15 cellular contexts compared by ENCODE assay signal in genomic region chrX:14832591-14832990, GRCh38. TPM values are rescaled to one million over a fixed set of nuclear protein-coding genes. Genes with fewer than 3 reads are reported as not detected.
DNase-seq lines count a peak whose midpoint lies in the region; TF ChIP-seq lines count a peak whose summit lies in the region.
"Had no signal": no experiment of that assay in that cellular context is flagged by ENCODE, and none has a peak within 500 bp of the region (broad histone marks: within the 10 kb centered on the region; RNA-seq: fewer than 3 reads in every experiment).

No MANE protein-coding gene starts in this region.

- DNase-seq in AG08395 (ENCODE audit: low spot score) (peak; percentile 3), HFFc6 (no peak), astrocyte of the hippocampus (ENCODE audit: low read depth, low spot score) (peak; percentile 13), fibroblast of the aortic adventitia (ENCODE audit: low read depth) (peak; percentile 34), LoVo (ENCODE audit: low spot score) (no peak), hypothalamus (lab: John Stamatoyannopoulos, UW) (no peak), GDM1 (lab: John Stamatoyannopoulos, UW) (no peak), NCI-H1694 treated with DMSO at 0.1 percent for 48 hours (lab: John Stamatoyannopoulos, UW) (no peak)
- DNase-seq: C1 segment of cervical spinal cord, DMS153, NCI-H1436, NCI-H2107, NCI-H345, PC-3 had no signal

- TF ChIP-seq CTCF in HFFc6 (IDR thresholded peaks at IDR 0.05) (no peak), fibroblast of the aortic adventitia (IDR thresholded peaks at IDR 0.05; ENCODE audit: insufficient read depth, low read length) (no peak)

- H3K27ac Mint-ChIP-seq in HFFc6, result peak overlapping the region; percentile 73

- H3K4me1 Mint-ChIP-seq in HFFc6 (ENCODE audit: low read depth), result peaks cover 34% of the 10 kb centered on the region

- no peak overlapping the region for H3K4me3 Mint-ChIP-seq in HFFc6

- H3K27me3 Mint-ChIP-seq in HFFc6 (ENCODE audit: insufficient read depth), result no peaks in the 10 kb centered on the region

- peaks cover 47% of the 10 kb centered on the region for H3K36me3 Mint-ChIP-seq in HFFc6 (ENCODE audit: low read depth)

- H3K4me3 ChIP-seq in fibroblast of the aortic adventitia (ENCODE audit: low read depth, low read length), result no peak overlapping the region
- H3K4me3 ChIP-seq: SK-N-MC had no signal

- peaks cover 5% of the 10 kb centered on the region for H3K9me3 Mint-ChIP-seq in HFFc6

RNA-seq across cellular contexts. Expression of gene FANCB, which starts 40.3 kb away (rescaled TPM):
- total RNA-seq in HFFc6 (2021; fragmentation: NEBNext Ultra II Directional; extraction: Animal tissue kit (Norgen Biotek cat#: 25700)), result 1 to 10 TPM; 6.6 to 10.0 (median 8.7) TPM
- 4.0 and 12.7 TPM in 2 replicates for total RNA-seq in fibroblast of the aortic adventitia (ENCODE audit: low replicate concordance)

RNA-seq across cellular contexts. Expression of gene MOSPD2, which starts 40.6 kb away (rescaled TPM):
- total RNA-seq in HFFc6 (2021; fragmentation: NEBNext Ultra II Directional; extraction: Animal tissue kit (Norgen Biotek cat#: 25700)), result 10 to 100 TPM; 22.0 to 28.2 (median 25.1) TPM
- 25.5 and 30.5 TPM in 2 replicates for total RNA-seq in fibroblast of the aortic adventitia (ENCODE audit: low replicate concordance)

Comparison
In these comparisons a context has a peak if more than half of its experiments do, and no peak if none do; other contexts are left out.
1. DNase-seq: peak in AG08395 (single experiment), astrocyte of the hippocampus (single experiment) and fibroblast of the aortic adventitia (single experiment); none in HFFc6 (single experiment), LoVo (single experiment), hypothalamus (0 of 51), GDM1 (single experiment) and NCI-H1694 treated with DMSO at 0.1 percent for 48 hours (single experiment).